In the genomic region with DNA sequence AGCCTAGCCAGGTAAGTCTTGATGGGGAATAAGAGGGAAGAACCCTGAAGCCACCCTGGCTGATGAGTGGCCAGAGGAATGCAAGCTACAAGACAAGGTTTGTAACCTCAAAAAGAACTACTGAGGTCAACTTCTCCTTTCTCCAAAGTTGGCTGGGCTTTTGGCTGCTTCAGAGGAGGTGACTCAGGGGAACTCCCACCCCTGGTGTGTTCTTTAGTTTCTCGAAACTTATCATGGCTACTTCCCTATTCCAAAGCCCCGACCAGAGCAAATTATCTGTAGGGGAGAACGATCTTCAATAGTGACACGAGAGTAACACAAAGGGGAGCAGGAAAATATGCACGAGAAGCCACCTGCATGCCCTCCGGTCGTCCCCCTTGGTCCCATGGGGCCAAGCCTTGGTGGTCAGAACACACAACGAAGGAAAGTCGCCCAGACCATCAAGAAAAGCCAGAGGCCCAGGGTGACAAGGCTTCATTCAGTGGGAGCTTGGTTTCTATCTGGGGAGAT, we compare ENCODE assay signal across 9 cellular contexts. TPM values are rescaled to one million over a fixed set of nuclear protein-coding genes. Genes with fewer than 3 reads are reported as not detected.
DNase-seq lines count a peak whose midpoint lies in the region; ATAC-seq and TF ChIP-seq lines count a peak whose summit lies in the region.
"Had no signal": no experiment of that assay in that cellular context is flagged by ENCODE, and none has a peak within 500 bp of the region (broad histone marks: within the 10 kb centered on the region; RNA-seq: fewer than 3 reads in every experiment).

No MANE protein-coding gene starts in this region.

- POLR2A ChIA-PET in CD4-positive, alpha-beta memory T cell (lab: Charles Lee; ENCODE audit: partially characterized antibody): no interaction called here

- H3K4me3 Mint-ChIP-seq in effector memory CD8-positive, alpha-beta T cell: no peak overlapping the region
- H3K4me3 Mint-ChIP-seq in CD4-positive, alpha-beta memory T cell: no peak overlapping the region

- H3K27ac Mint-ChIP-seq in effector memory CD8-positive, alpha-beta T cell: peak overlapping the region in 1 of 2 donors; percentile 18
- no peak overlapping the region for H3K27ac Mint-ChIP-seq in CD4-positive, alpha-beta memory T cell

- CTCF ChIA-PET in CD4-positive, alpha-beta memory T cell (lab: Charles Lee; ENCODE audit: partially characterized antibody): interaction anchor here (1.2 to 2.5 kb wide), 2 partner anchors 9 to 15 kb away, joined by 4 to 8 read pairs; no protein-coding TSS in a partner anchor

- H3K4me2 ChIP-seq in BLaER1 treated with 17β-estradiol and CSF1 and Interleukin-3, amounts not matched to agents 10 nM and 100 nM: peak overlapping the region; percentile 25 to 96 (median 87)

- H4K20me1 ChIP-seq in BLaER1 treated with 17β-estradiol and CSF1 and Interleukin-3, amounts not matched to agents 10 nM and 100 nM: no peaks in the 10 kb centered on the region

- no peak for TF ChIP-seq CTCF in lower leg skin (IDR thresholded peaks at IDR 0.05)

- no peak for DNase-seq in effector memory CD8-positive, alpha-beta T cell
- DNase-seq in DMS79 treated with DMSO at 0.1 percent for 48 hours (lab: John Stamatoyannopoulos, UW) (no peak), posterior cingulate gyrus (no peak), lower leg skin (ENCODE audit: low spot score in 2 of 2) (no peak)
- DNase-seq in CD4-positive, alpha-beta memory T cell: no peak
- DNase-seq: activated naive CD4-positive, alpha-beta T cell treated with anti-CD3 and anti-CD28 coated beads, Interleukin-2, amount 50 U/mL, for 16 hours had no signal

- 82 to 86% methylated on average over 9 of the region's 9 CpGs for WGBS in lower leg skin, 2 donors

- peak overlapping the region; percentile 34 to 96 (median 88); a peak in 20 of 22 replicates for H3K27ac ChIP-seq in BLaER1 treated with 17β-estradiol and CSF1 and Interleukin-3, amounts not matched to agents 10 nM and 100 nM
- H3K27ac ChIP-seq in CD4-positive, alpha-beta memory T cell (ENCODE audit: low read depth, low read length): no peak overlapping the region

- peaks cover 3% of the 10 kb centered on the region in 2 donors for H3K4me1 Mint-ChIP-seq in effector memory CD8-positive, alpha-beta T cell (ENCODE audit: low read depth in 2 of 2)
- peaks cover 5 to 19% (median 9%) of the 10 kb centered on the region in 4 donors for H3K4me1 Mint-ChIP-seq in CD4-positive, alpha-beta memory T cell

- no peaks in the 10 kb centered on the region for H3K9me3 Mint-ChIP-seq in effector memory CD8-positive, alpha-beta T cell
- no peaks in the 10 kb centered on the region for H3K9me3 Mint-ChIP-seq in CD4-positive, alpha-beta memory T cell

- peaks cover 18 to 99% (median 65%) of the 10 kb centered on the region in 10 experiments for H3K4me1 ChIP-seq in BLaER1 treated with 17β-estradiol and CSF1 and Interleukin-3, amounts not matched to agents 10 nM and 100 nM
- peaks cover 10% of the 10 kb centered on the region for H3K4me1 ChIP-seq in CD4-positive, alpha-beta memory T cell (ENCODE audit: insufficient read depth, low read length)

- no peak for TF ChIP-seq POLR2A in lower leg skin (IDR thresholded peaks at IDR 0.05)

- H3K27me3 Mint-ChIP-seq in effector memory CD8-positive, alpha-beta T cell: no peaks in the 10 kb centered on the region
- no peaks in the 10 kb centered on the region for H3K27me3 Mint-ChIP-seq in CD4-positive, alpha-beta memory T cell

- intact Hi-C loops in CD4-positive, alpha-beta memory T cell (cut with micrococcal nuclease): no loop called here
- intact Hi-C loops in posterior cingulate gyrus (cut with DNase I) (no loop called here), lower leg skin (cut with DNase I; ENCODE audit: low total_unique reads) (no loop called here)

- no peaks in the 10 kb centered on the region for H3K9me3 ChIP-seq in BLaER1 treated with 17β-estradiol and CSF1 and Interleukin-3, amounts not matched to agents 10 nM and 100 nM (replicated peaks in 1 of 11)
- no peaks in the 10 kb centered on the region for H3K9me3 ChIP-seq in CD4-positive, alpha-beta memory T cell (ENCODE audit: control insufficient read depth in 1 of 2, low read length in 2 of 2)

- ATAC-seq in GM19455 (IDR thresholded peaks at IDR 0.05; ENCODE audit: unreplicated experiment) (peak; percentile 37), HG03460 (IDR thresholded peaks at IDR 0.05; ENCODE audit: unreplicated experiment) (peak; percentile 39)
- ATAC-seq in effector memory CD8-positive, alpha-beta T cell (replicated peaks): peak; percentile 57

- H3K4me3 ChIP-seq in BLaER1 treated with 17β-estradiol and CSF1 and Interleukin-3, amounts not matched to agents 10 nM and 100 nM: peak overlapping the region in 1 of 10 experiments; percentile 14; a peak in 2 of 20 replicates
- no peak overlapping the region for H3K4me3 ChIP-seq in CD4-positive, alpha-beta memory T cell (ENCODE audit: low read length in 2 of 2)
- H3K4me3 ChIP-seq in lower leg skin (ENCODE audit: low read depth, poor library complexity, severe bottlenecking): no peak overlapping the region

- H3K36me3 Mint-ChIP-seq in effector memory CD8-positive, alpha-beta T cell (ENCODE audit: insufficient read depth): peaks cover 7% of the 10 kb centered on the region
- H3K36me3 Mint-ChIP-seq in CD4-positive, alpha-beta memory T cell: no peaks in the 10 kb centered on the region

- H3K9ac ChIP-seq in BLaER1 treated with 17β-estradiol and CSF1 and Interleukin-3, amounts not matched to agents 10 nM and 100 nM: peak overlapping the region in 8 of 11 experiments; percentile 30 to 83 (median 72); a peak in 15 of 22 replicates

- no peaks in the 10 kb centered on the region for H3K36me3 ChIP-seq in BLaER1 treated with 17β-estradiol and CSF1 and Interleukin-3, amounts not matched to agents 10 nM and 100 nM
- H3K36me3 ChIP-seq in CD4-positive, alpha-beta memory T cell (ENCODE audit: insufficient read depth, low read length): no peaks in the 10 kb centered on the region

- no peaks in the 10 kb centered on the region for H3K27me3 ChIP-seq in BLaER1 treated with 17β-estradiol and CSF1 and Interleukin-3, amounts not matched to agents 10 nM and 100 nM
- H3K27me3 ChIP-seq in CD4-positive, alpha-beta memory T cell (ENCODE audit: insufficient read depth, low read length): no peaks in the 10 kb centered on the region

RNA-seq across cellular contexts. Expression of a gene that starts 6.5 kb away (rescaled TPM):
- 10 to 100 TPM; 25.4 to 28.5 TPM for total RNA-seq in CD4-positive, alpha-beta memory T cell
- 10 to 100 TPM; 26.5 to 28.0 TPM for polyA plus RNA-seq in CD4-positive, alpha-beta memory T cell
- total RNA-seq in lower leg skin: 1 to 10 TPM in 1 of 4 donors, under 1 TPM in 1, not detected in 2; 0.84 to 1.3 TPM

Comparison
In these comparisons a context has a peak if more than half of its experiments do, and no peak if none do; other contexts are left out.
1. RNA of a gene that starts 6.5 kb away (total RNA-seq): 25.4 to 28.5 TPM in CD4-positive, alpha-beta memory T cell; 0.84 to 1.3 TPM in lower leg skin; every median in the first group is over 10 times any median in the second.
2. Peak in every context shown above with its lines, with median percentiles within 50 percentile points of each other: ATAC-seq.